1 cellular context compared by ENCODE assay signal in genomic region chr12:29559194-29559593, GRCh38.
TF ChIP-seq lines count a peak whose summit lies in the region.

No MANE protein-coding gene starts in this region.

TF ChIP-seq in endothelial cell of umbilical vein, 7 proteins besides CTCF, POLR2A, EP300 and RAD21:
- TF ChIP-seq GATA2 (IDR thresholded peaks at IDR 0.05; ENCODE audit: insufficient read depth, insufficient read length, low read depth, low read length) (no peak), MAX (IDR thresholded peaks at IDR 0.05; ENCODE audit: insufficient read depth, insufficient read length) (no peak), JUN (IDR thresholded peaks at IDR 0.05; ENCODE audit: borderline replicate concordance, insufficient read depth, insufficient read length, low read depth) (no peak), POLR2AphosphoS5 (IDR thresholded peaks at IDR 0.05; ENCODE audit: insufficient read depth, low read depth, low read length) (no peak), MYC (IDR thresholded peaks at IDR 0.05; ENCODE audit: low read depth, low read length) (no peak), EZH2 (IDR thresholded peaks at IDR 0.05; ENCODE audit: borderline replicate concordance, low read depth, low read length, severe bottlenecking) (no peak), FOS (IDR thresholded peaks at IDR 0.05; ENCODE audit: borderline replicate concordance, insufficient read depth, low read length) (no peak)
TF ChIP-seq in endothelial cell of umbilical vein: peak in this region for 0.
